8 cellular contexts compared by ENCODE assay signal in the genomic region with DNA sequence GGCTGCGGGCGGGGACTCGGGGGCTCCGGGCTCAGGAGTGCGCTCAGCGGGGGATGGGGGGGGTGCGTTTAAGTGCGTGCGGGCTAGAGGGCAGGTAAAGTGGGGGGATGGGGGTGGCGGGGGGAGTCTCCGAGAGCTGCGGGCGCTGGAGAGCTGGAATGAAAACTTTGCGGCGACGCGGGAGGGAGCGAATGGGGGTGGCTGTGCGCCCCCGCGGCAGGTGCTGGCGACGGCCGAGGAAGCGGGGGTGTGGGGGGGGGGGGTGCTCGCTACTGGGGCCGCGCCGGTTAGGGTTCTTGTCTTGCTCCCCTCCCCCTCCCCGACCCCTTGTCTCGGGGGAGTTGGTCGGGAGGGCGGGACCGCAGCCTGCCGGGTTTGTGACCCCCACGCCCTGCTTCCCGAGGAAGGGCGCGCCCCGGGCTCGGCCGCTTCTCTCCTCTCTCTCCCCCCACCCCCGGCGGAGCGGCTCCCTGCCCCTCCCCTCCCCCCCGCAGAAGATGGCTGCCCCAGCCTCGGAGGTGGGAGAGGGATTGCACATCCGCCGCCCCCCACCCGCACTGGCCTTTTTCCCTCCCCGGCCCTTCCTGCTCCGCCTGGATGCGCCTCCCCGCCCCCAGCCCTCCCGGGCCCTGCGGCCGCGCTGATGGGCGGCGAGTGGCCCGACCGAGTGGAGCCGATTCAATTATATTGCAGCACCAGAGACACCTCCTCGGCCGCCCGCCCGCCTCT. TPM values are rescaled to one million over a fixed set of nuclear protein-coding genes. Genes with fewer than 3 reads are reported as not detected.
DNase-seq lines count a peak whose midpoint lies in the region; TF ChIP-seq lines count a peak whose summit lies in the region.

No MANE protein-coding gene starts in this region.

- 1 to 12% (median 4%) methylated on average over 16 to 63 of the region's 67 CpGs for WGBS in adrenal gland, 4 donors

- H3K4me3 ChIP-seq in A673 (ENCODE audit: low read depth, low read length, poor library complexity, severe bottlenecking), result peak overlapping the region; percentile 86
- H3K4me3 ChIP-seq in GM12865 (ENCODE audit: low read depth, low read length), result peak overlapping the region; percentile 78
- H3K4me3 ChIP-seq in adrenal gland, result peak overlapping the region; percentile 2 to 74 (median 36)
- peak overlapping the region; percentile 70 for H3K4me3 ChIP-seq in iPS-18c (ENCODE audit: insufficient read depth, low read depth, low read length)

- H3K9me3 ChIP-seq in A673 (ENCODE audit: low read depth, low read length, poor library complexity, severe bottlenecking) (no peaks in the 10 kb centered on the region), adrenal gland (replicated peaks in 1 of 3) (no peaks in the 10 kb centered on the region), iPS-18c (ENCODE audit: control insufficient read depth, insufficient read depth, low read length) (no peaks in the 10 kb centered on the region)

- DNase-seq in A673 (ENCODE audit: low spot score) (peak; percentile 71), GM12865 (ENCODE audit: low read depth) (peak; percentile 52), NCI-H748 treated with DMSO at 0.1 percent for 48 hours (lab: John Stamatoyannopoulos, UW) (peak; percentile 31), adrenal gland (peak in 6 of 7 donors; percentile 51 to 91 (median 58)), inferior parietal cortex (ENCODE audit: extremely low spot score) (no peak), COLO829 (ENCODE audit: low spot score) (no peak)
- DNase-seq in stimulated activated CD8-positive, alpha-beta memory T cell treated with anti-CD3 and anti-CD28 coated beads, Interleukin-4, amount 100 ng/mL, for 48 hours, result peak; percentile 41

- intact Hi-C loops in A673 (cut with micrococcal nuclease; ENCODE audit: unreplicated experiment), result loop anchor here (5.0 kb wide), 3 partner anchors 41 to 496 kb away; no protein-coding TSS in a partner anchor
- intact Hi-C loops in adrenal gland (cut with DNase I), result loop anchor here in 1 of 2 donors (10.0 kb wide), 1 partner anchor 329 kb away; no protein-coding TSS in a partner anchor

- H3K27ac ChIP-seq in A673 (ENCODE audit: low read depth, low read length, poor library complexity, severe bottlenecking) (peak overlapping the region; percentile 77), adrenal gland (peak overlapping the region in 4 of 5 donors; percentile 30 to 98 (median 96))

- TF ChIP-seq CTCF in A673 (conservative IDR thresholded peaks at IDR 0.05; ENCODE audit: low read depth, low read length) (no peak), GM12865 (IDR thresholded peaks at IDR 0.05; ENCODE audit: insufficient read depth, low read depth, low read length, missing control alignments) (no peak), adrenal gland (IDR thresholded peaks at IDR 0.05) (no peak)

- CTCF ChIA-PET in A673 (lab: Charles Lee), result interaction anchor here (0.8 kb wide), 1 partner anchor 347 kb away, joined by 4 read pairs; no protein-coding TSS in a partner anchor

- POLR2A ChIA-PET in A673 (lab: Charles Lee; ENCODE audit: low non-redundant PET), result interaction anchor here (0.7 kb wide), 1 partner anchor 324 kb away, joined by 3 read pairs; no protein-coding TSS in a partner anchor

- peaks cover 57% of the 10 kb centered on the region for H3K4me1 ChIP-seq in A673 (ENCODE audit: insufficient read depth, low read length, poor library complexity, severe bottlenecking)
- peaks cover 65 to 69% of the 10 kb centered on the region in 2 donors for H3K4me1 ChIP-seq in adrenal gland (replicated peaks in 1 of 2)

- TF ChIP-seq POLR2A in adrenal gland (IDR thresholded peaks at IDR 0.05), result no peak

- H3K36me3 ChIP-seq in A673 (ENCODE audit: insufficient read depth, low read length, poor library complexity, severe bottlenecking) (no peaks in the 10 kb centered on the region), adrenal gland (replicated peaks in 1 of 2) (no peaks in the 10 kb centered on the region)

- BruUV-seq in A673 (replicated peaks; lab: Mats Ljungman, UMichigan), result no TSS peak

- H3K27me3 ChIP-seq in A673 (replicated peaks; ENCODE audit: insufficient read depth, low read depth, low read length, poor library complexity) (no peaks in the 10 kb centered on the region), adrenal gland (no peaks in the 10 kb centered on the region)

RNA-seq across cellular contexts. Expression of a gene that starts 0.7 kb away (rescaled TPM):
- 64.2 and 72.4 TPM in 2 replicates for total RNA-seq in A673 (2021)
- total RNA-seq in adrenal gland, result 10 to 100 TPM; 57.1 to 99.9 (median 68.2) TPM
- polyA plus RNA-seq in adrenal gland, result 10 to 100 TPM; 24.4 to 75.9 (median 25.8) TPM

Comparison
In these comparisons a context has a peak if more than half of its experiments do, and no peak if none do; other contexts are left out.
1. DNase-seq: peak in A673 (single experiment), GM12865 (single experiment), NCI-H748 treated with DMSO at 0.1 percent for 48 hours (single experiment), adrenal gland (6 of 7) and stimulated activated CD8-positive, alpha-beta memory T cell treated with anti-CD3 and anti-CD28 coated beads, Interleukin-4, amount 100 ng/mL, for 48 hours (single experiment); none in inferior parietal cortex (single experiment) and COLO829 (single experiment).
2. Peak in every context shown above with its lines, with median percentiles within 50 percentile points of each other: H3K4me3 ChIP-seq.